In genomic region chr17:28370035-28370743, GRCh38 we compare ENCODE assay signal across 8 cellular contexts. TPM values are rescaled to one million over a fixed set of nuclear protein-coding genes. Genes with fewer than 3 reads are reported as not detected.
DNase-seq lines count a peak whose midpoint lies in the region; ATAC-seq and TF ChIP-seq lines count a peak whose summit lies in the region.

VTN (minus strand) TSS chr17:28370307; CDS start chr17:28370203, 104 bp downstream.

- H3K27ac ChIP-seq in HUES6 (ENCODE audit: low read depth, low read length): no peak within 1 kb of the TSS; the same call in 1 of the 2 replicates

- intact Hi-C loops in cardiac septum (cut with DNase I): loop anchor here (5.0 kb wide), 1 partner anchor 33 kb away; the partner anchor contains the start of genes IFT20 and TNFAIP1
- intact Hi-C loops in sciatic nerve (cut with DNase I): no loop called here

- no peaks in the 10 kb centered on the region for H3K9me3 Mint-ChIP-seq in WTC11

- TF ChIP-seq CTCF in AG09319 (IDR thresholded peaks at IDR 0.05; ENCODE audit: low read depth, low read length): peak; percentile 1
- no peak for TF ChIP-seq CTCF in WTC11 (IDR thresholded peaks at IDR 0.05)

- peak; percentile 9 for ATAC-seq in WTC11
- ATAC-seq in sciatic nerve: peak; percentile 20
- ATAC-seq in HG02759 (IDR thresholded peaks at IDR 0.05; ENCODE audit: unreplicated experiment): no peak
- ATAC-seq in HG03571 (IDR thresholded peaks at IDR 0.05; ENCODE audit: unreplicated experiment): no peak
- no peak for ATAC-seq in GM21529 (IDR thresholded peaks at IDR 0.05; ENCODE audit: unreplicated experiment)

- CTCF ChIA-PET in WTC11 (lab: Charles Lee): interaction anchor here (0.6 to 2.4 kb wide), 7 partner anchors 11 to 50 kb away, joined by 3 to 19 read pairs (median 6); partner anchors contain the start of genes IFT20, POLDIP2, SLC46A1 and TNFAIP1

- peak within 1 kb of the TSS; percentile 75 for H3K4me3 Mint-ChIP-seq in WTC11

- peak within 1 kb of the TSS; percentile 92 for H3K27ac Mint-ChIP-seq in WTC11

- H3K27me3 Mint-ChIP-seq in WTC11 (ENCODE audit: low read depth): peaks cover 38% of the 10 kb centered on the region

- POLR2A ChIA-PET in WTC11 (lab: Charles Lee): interaction anchor here (0.6 kb wide), 1 partner anchor 9 kb away, joined by 7 read pairs; no protein-coding TSS in a partner anchor

- peak within 1 kb of the TSS; percentile 55 for H3K9ac ChIP-seq in HUES6 (ENCODE audit: low read length)

- H3K4me3 ChIP-seq in HUES6 (ENCODE audit: low read depth, low read length): peak within 1 kb of the TSS; percentile 49

- peaks cover 2% of the 10 kb centered on the region; the same call in 1 of the 2 replicates for H3K36me3 ChIP-seq in HUES6 (ENCODE audit: control insufficient read depth, insufficient read depth, low read length)

- H3K27me3 ChIP-seq in HUES6 (ENCODE audit: control insufficient read depth, insufficient read depth, low read length): peaks cover 35% of the 10 kb centered on the region

- H3K4me1 Mint-ChIP-seq in WTC11: peaks cover 21% of the 10 kb centered on the region

- H3K9me3 ChIP-seq in HUES6 (ENCODE audit: control insufficient read depth, insufficient read depth, low read depth, low read length): no peaks in the 10 kb centered on the region

- H3K36me3 Mint-ChIP-seq in WTC11: no peaks in the 10 kb centered on the region

- H3K4me1 ChIP-seq in HUES6 (ENCODE audit: control insufficient read depth, insufficient read depth, low read length): peaks cover 14% of the 10 kb centered on the region

- no peak for DNase-seq in AG09319 (ENCODE audit: extremely low read depth, low read depth)
- DNase-seq in WTC11 (ENCODE audit: low spot score): peak; percentile 56
- no peak for DNase-seq in cardiac septum (ENCODE audit: low spot score)
- DNase-seq in sciatic nerve (ENCODE audit: low spot score): no peak

TF ChIP-seq in WTC11, 78 proteins besides CTCF, POLR2A, EP300 and RAD21:
- peak; percentile 58; the same call in 1 of the 2 replicates for TF ChIP-seq GABPB1 (CRISPR knock-in tag; IDR thresholded peaks at IDR 0.05)
- no peak for TF ChIP-seq ERG (CRISPR knock-in tag; IDR thresholded peaks at IDR 0.05)

RNA-seq across cellular contexts. Expression of gene VTN, which starts in this region (rescaled TPM):
- total RNA-seq in WTC11 (2021) (0.82 to 1.6 TPM (median 1.3 TPM) in 3 replicates), cardiac septum (48.2 TPM), sciatic nerve (2.1 TPM)

Comparison
In these comparisons a context has a peak if more than half of its experiments do, and no peak if none do; other contexts are left out.
1. RNA of gene VTN (total RNA-seq): 48.2 TPM in cardiac septum (single experiment); 2.1 TPM in sciatic nerve (single experiment) and 0.82 to 1.6 TPM in WTC11; every median in the first group is over 10 times any median in the second.
2. ATAC-seq: peak in WTC11 (single experiment) and sciatic nerve (single experiment); none in HG02759 (single experiment), HG03571 (single experiment) and GM21529 (single experiment).